27 cellular contexts compared by ENCODE assay signal in genomic region chr12:27472604-27473003, GRCh38. TPM values are rescaled to one million over a fixed set of nuclear protein-coding genes. Genes with fewer than 3 reads are reported as not detected.
"Had no signal": no experiment of that assay in that cellular context is flagged by ENCODE, and none has a peak within 500 bp of the region (broad histone marks: within the 10 kb centered on the region; RNA-seq: fewer than 3 reads in every experiment).

No MANE protein-coding gene starts in this region.

- H3K4me3 ChIP-seq: heart left ventricle, pancreas, psoas muscle, right atrium auricular region, spleen, tibial artery had no signal

- H3K27ac ChIP-seq: epithelial cell of prostate, neutrophil, pancreas, psoas muscle, right atrium auricular region, tibial artery had no signal

- H3K27me3 ChIP-seq: heart left ventricle, neutrophil, pancreas, right atrium auricular region, spleen, tibial artery had no signal

- H3K27ac Mint-ChIP-seq: activated CD4-positive, alpha-beta memory T cell treated with anti-CD3 and anti-CD28 coated beads for 36 hours; activated naive CD8-positive, alpha-beta T cell; T-cell had no signal

- H3K4me1 ChIP-seq: spleen, tibial artery had no signal

- ATAC-seq: heart left ventricle, left cardiac atrium, pancreas, psoas muscle had no signal

- H3K36me3 ChIP-seq: heart left ventricle, neutrophil, pancreas, right atrium auricular region, spleen, tibial artery had no signal

- H3K27me3 Mint-ChIP-seq: activated CD4-positive, alpha-beta memory T cell treated with anti-CD3 and anti-CD28 coated beads for 36 hours; activated naive CD8-positive, alpha-beta T cell; T-cell had no signal

- DNase-seq: activated CD4-positive, alpha-beta memory T cell treated with anti-CD3 and anti-CD28 coated beads for 36 hours; activated CD4-positive, alpha-beta T cell treated with anti-CD3 and anti-CD28 coated beads for 1 hour; activated gamma-delta T cell treated with Interleukin-2 at 50 U/mL for 16 hours; amygdala; cerebellar nuclear complex; cortex of kidney; heart left ventricle; left cardiac atrium; pancreas; psoas muscle; spleen; stimulated activated CD4-positive, alpha-beta T cell treated with anti-CD3 and anti-CD28 coated beads, Interleukin-4, amount 100 ng/mL, for 1 hour; stimulated activated naive CD4-positive, alpha-beta T cell treated with Interleukin-2 at 50 U/mL for 16 hours; substantia nigra; T-cell; T-helper 9 cell; tibial artery had no signal

- H3K4me3 Mint-ChIP-seq: activated CD4-positive, alpha-beta memory T cell treated with anti-CD3 and anti-CD28 coated beads for 36 hours; activated naive CD8-positive, alpha-beta T cell; nephron; T-cell had no signal

RNA-seq across cellular contexts. Expression of gene SMCO2, which starts 26.1 kb away (rescaled TPM):
- total RNA-seq: fibroblast of villous mesenchyme, left cardiac atrium, liver, mononuclear cell, myocyte, psoas muscle, right atrium auricular region, T-cell, ureter had no signal
- polyA plus RNA-seq: heart left ventricle, liver, pancreas, psoas muscle had no signal
